26 cellular contexts compared by ENCODE assay signal in the genomic region with DNA sequence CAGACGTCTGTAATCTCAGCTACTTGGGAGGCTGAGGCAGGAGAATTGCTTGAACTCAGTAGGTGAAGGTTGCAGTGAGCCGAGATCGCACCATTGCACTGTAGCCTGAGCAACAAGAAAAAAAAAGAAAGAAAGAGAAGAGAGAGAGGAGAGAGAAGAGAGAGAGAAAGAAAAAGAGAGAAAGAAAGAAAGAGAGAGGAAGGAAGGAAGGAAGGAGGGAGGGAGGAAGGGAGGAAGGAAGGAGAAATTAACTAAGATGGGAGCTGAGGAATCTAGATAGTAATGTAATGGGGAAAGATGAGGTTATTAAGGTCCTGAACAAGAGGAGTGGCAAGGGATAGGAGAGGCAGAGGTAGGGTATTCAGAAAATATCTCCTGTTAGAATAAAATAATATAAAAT.
"Had no signal": no experiment of that assay in that cellular context is flagged by ENCODE, and none has a peak within 500 bp of the region (broad histone marks: within the 10 kb centered on the region; RNA-seq: fewer than 3 reads in every experiment).

No MANE protein-coding gene starts in this region.

- H3K9me3 ChIP-seq: esophagus muscularis mucosa, ovary, psoas muscle, right atrium auricular region, tibial nerve, uterus had no signal

- H2AFZ ChIP-seq: hepatocyte had no signal

- H3K4me1 ChIP-seq: esophagus muscularis mucosa, psoas muscle, right atrium auricular region, tibial nerve, uterus had no signal

- FAIRE-seq: astrocyte, colon, frontal cortex, TTC549 had no signal

- H3K36me3 ChIP-seq: esophagus muscularis mucosa, ovary, right atrium auricular region, tibial nerve, uterus, WERI-Rb-1 had no signal

- H3K4me3 Mint-ChIP-seq: activated T-cell treated with anti-CD3 and anti-CD28 coated beads, Interleukin-2, amount 50 U/mL, for 24 hours; effector memory CD8-positive, alpha-beta T cell; immature natural killer cell; natural killer cell treated with Interleukin-12 subunit alpha and Interleukin-12 subunit beta and Interleukin-15 and Interleukin-18, amount 100 ng/mL, for 72 hours had no signal

- DNase-seq: activated CD4-positive, alpha-beta T cell treated with anti-CD3 and anti-CD28 coated beads for 1 hour; activated CD4-positive, alpha-beta T cell treated with anti-CD3 and anti-CD28 coated beads, Interleukin-2, amount 50 U/mL, for 1 hour; activated T-cell treated with anti-CD3 and anti-CD28 coated beads, Interleukin-2, amount 50 U/mL, for 24 hours; central memory CD4-positive, alpha-beta T cell; dorsolateral prefrontal cortex; effector memory CD8-positive, alpha-beta T cell; glutamatergic neuron; immature natural killer cell; ovary; psoas muscle; stimulated activated CD4-positive, alpha-beta T cell treated with anti-CD3 and anti-CD28 coated beads, Interleukin-4, amount 100 ng/mL, for 24 hours; stimulated activated naive CD8-positive, alpha-beta T cell treated with anti-CD3 and anti-CD28 coated beads, Interleukin-15, amount 100 ng/mL, for 72 hours; uterus; WERI-Rb-1 had no signal

- H3K27me3 ChIP-seq: dorsolateral prefrontal cortex, hepatocyte, ovary, right atrium auricular region, tibial nerve, uterus had no signal

- H3K79me2 ChIP-seq: hepatocyte had no signal

- H3K27ac Mint-ChIP-seq: natural killer cell treated with Interleukin-12 subunit alpha and Interleukin-12 subunit beta and Interleukin-15 and Interleukin-18, amount 100 ng/mL, for 72 hours; stimulated activated naive CD8-positive, alpha-beta T cell treated with anti-CD3 and anti-CD28 coated beads, Interleukin-15, amount 100 ng/mL, for 72 hours had no signal

- ATAC-seq: psoas muscle had no signal

- H3K9me3 Mint-ChIP-seq: activated naive CD4-positive, alpha-beta T cell treated with anti-CD3 and anti-CD28 coated beads, Interleukin-2, amount 50 U/mL, for 72 hours; activated T-cell treated with anti-CD3 and anti-CD28 coated beads, Interleukin-2, amount 50 U/mL, for 24 hours; activated T-helper 17 cell treated with anti-CD3 and anti-CD28 coated beads, Interleukin-2, amount 50 U/mL, for 72 hours; effector memory CD8-positive, alpha-beta T cell; immature natural killer cell; natural killer cell treated with Interleukin-12 subunit alpha and Interleukin-12 subunit beta and Interleukin-15 and Interleukin-18, amount 100 ng/mL, for 72 hours; stimulated activated naive CD8-positive, alpha-beta T cell treated with anti-CD3 and anti-CD28 coated beads, Interleukin-15, amount 100 ng/mL, for 72 hours had no signal

- H3K27ac ChIP-seq: dorsolateral prefrontal cortex, esophagus muscularis mucosa, hepatocyte, ovary, psoas muscle, right atrium auricular region, tibial nerve, uterus, WERI-Rb-1 had no signal

- H3K36me3 Mint-ChIP-seq: activated naive CD4-positive, alpha-beta T cell treated with anti-CD3 and anti-CD28 coated beads, Interleukin-2, amount 50 U/mL, for 72 hours; immature natural killer cell; natural killer cell treated with Interleukin-12 subunit alpha and Interleukin-12 subunit beta and Interleukin-15 and Interleukin-18, amount 100 ng/mL, for 72 hours had no signal

- H3K4me3 ChIP-seq: dorsolateral prefrontal cortex, esophagus muscularis mucosa, hepatocyte, lung, ovary, psoas muscle, right atrium auricular region, tibial nerve, uterus had no signal

- H3K4me2 ChIP-seq: hepatocyte had no signal

- H3K27me3 Mint-ChIP-seq: activated T-cell treated with anti-CD3 and anti-CD28 coated beads, Interleukin-2, amount 50 U/mL, for 24 hours; activated T-helper 17 cell treated with anti-CD3 and anti-CD28 coated beads, Interleukin-2, amount 50 U/mL, for 72 hours; effector memory CD8-positive, alpha-beta T cell; natural killer cell treated with Interleukin-12 subunit alpha and Interleukin-12 subunit beta and Interleukin-15 and Interleukin-18, amount 100 ng/mL, for 72 hours; stimulated activated naive CD8-positive, alpha-beta T cell treated with anti-CD3 and anti-CD28 coated beads, Interleukin-15, amount 100 ng/mL, for 72 hours had no signal
